8 cellular contexts compared by ENCODE assay signal in genomic region chrX:80808160-80808735, GRCh38. TPM values are rescaled to one million over a fixed set of nuclear protein-coding genes. Genes with fewer than 3 reads are reported as not detected.
DNase-seq lines count a peak whose midpoint lies in the region; ATAC-seq, FAIRE-seq and TF ChIP-seq lines count a peak whose summit lies in the region.

No MANE protein-coding gene starts in this region.

- H3K4me3 ChIP-seq in A673 (ENCODE audit: low read depth, low read length, poor library complexity, severe bottlenecking) = peak overlapping the region; percentile 68
- peak overlapping the region; percentile 86 to 90 for H3K4me3 ChIP-seq in kidney (ENCODE audit: low read length in 2 of 2)

- H3K9ac ChIP-seq in kidney (ENCODE audit: low read length in 2 of 2) = peak overlapping the region in 1 of 2 donors; percentile 85

- H3K4me1 ChIP-seq in A673 (ENCODE audit: insufficient read depth, low read length, poor library complexity, severe bottlenecking) (no peaks in the 10 kb centered on the region), kidney (ENCODE audit: control insufficient read depth in 1 of 2, insufficient read depth in 1 of 2, low read depth in 1 of 2, low read length in 2 of 2) (no peaks in the 10 kb centered on the region)

- H3K36me3 ChIP-seq in A673 (ENCODE audit: insufficient read depth, low read length, poor library complexity, severe bottlenecking) (no peaks in the 10 kb centered on the region), kidney (ENCODE audit: control insufficient read depth in 1 of 2, insufficient read depth in 2 of 2, low read length in 2 of 2) (no peaks in the 10 kb centered on the region)

- no peaks in the 10 kb centered on the region for H3K9me3 ChIP-seq in A673 (ENCODE audit: low read depth, low read length, poor library complexity, severe bottlenecking)
- H3K9me3 ChIP-seq in kidney (ENCODE audit: control insufficient read depth in 1 of 2, low read length in 2 of 2) = no peaks in the 10 kb centered on the region

- POLR2A ChIA-PET in A673 (lab: Charles Lee; ENCODE audit: low non-redundant PET) = no interaction called here

- H3K4me3 Mint-ChIP-seq in central memory CD8-positive, alpha-beta T cell = peak overlapping the region; percentile 88

- H3K27me3 Mint-ChIP-seq in central memory CD8-positive, alpha-beta T cell = no peaks in the 10 kb centered on the region

- DNase-seq in A673 (ENCODE audit: low spot score) (peak; percentile 74), NCI-H2196 treated with DMSO at 0.1 percent for 48 hours (lab: John Stamatoyannopoulos, UW; ENCODE audit: unreplicated experiment) (peak; percentile 16), kidney (peak; percentile 83)
- peak; percentile 67 to 74 for DNase-seq in central memory CD8-positive, alpha-beta T cell (ENCODE audit: low spot score in 2 of 2)
- DNase-seq in stimulated activated CD4-positive, alpha-beta T cell treated with anti-CD3 and anti-CD28 coated beads, Interleukin-15, amount 100 ng/mL, for 1 hour (ENCODE audit: low read depth in 1 of 2, low spot score in 1 of 2) = peak; percentile 52 to 56

- FAIRE-seq in kidney (lab: Jason Lieb, UNC) = no peak

- H3K4me1 Mint-ChIP-seq in central memory CD8-positive, alpha-beta T cell = peaks cover 16% of the 10 kb centered on the region

- no TSS peak for BruUV-seq in A673 (replicated peaks; lab: Mats Ljungman, UMichigan)

- peaks cover 22% of the 10 kb centered on the region for H3K36me3 Mint-ChIP-seq in central memory CD8-positive, alpha-beta T cell (ENCODE audit: insufficient read depth)

- H3K27ac ChIP-seq in A673 (ENCODE audit: low read depth, low read length, poor library complexity, severe bottlenecking) (peak overlapping the region; percentile 75), kidney (ENCODE audit: low read depth in 2 of 2, low read length in 2 of 2) (peak overlapping the region; percentile 84 to 87)

- CTCF ChIA-PET in A673 (lab: Charles Lee) = no interaction called here

- no peaks in the 10 kb centered on the region for H3K27me3 ChIP-seq in A673 (replicated peaks; ENCODE audit: insufficient read depth, low read depth, low read length, poor library complexity)

- intact Hi-C loops in A673 (cut with micrococcal nuclease; ENCODE audit: unreplicated experiment) (no loop called here), kidney (cut with DNase I) (no loop called here)

- TF ChIP-seq CTCF in A673 (conservative IDR thresholded peaks at IDR 0.05; ENCODE audit: low read depth, low read length) (no peak), kidney (IDR thresholded peaks at IDR 0.05; ENCODE audit: borderline replicate concordance, extremely low read depth, insufficient read depth) (no peak)

- ATAC-seq in GM18858 (IDR thresholded peaks at IDR 0.05; ENCODE audit: unreplicated experiment) = peak; percentile 49
- ATAC-seq in HG03066 (IDR thresholded peaks at IDR 0.05; ENCODE audit: low read depth, unreplicated experiment) = peak; percentile 54
- ATAC-seq in activated CD4-positive, CD25-positive, alpha-beta regulatory T cell treated with anti-CD3 and anti-CD28 coated beads, Interleukin-2, amount 50 U/mL, for 24 hours = peak; percentile 66 to 68
- ATAC-seq in central memory CD8-positive, alpha-beta T cell (replicated peaks; ENCODE audit: extremely low read depth, poor library complexity, severe bottlenecking) = peak; percentile 71

- H3K9me3 Mint-ChIP-seq in central memory CD8-positive, alpha-beta T cell = no peaks in the 10 kb centered on the region

- peak overlapping the region; percentile 100 for H3K27ac Mint-ChIP-seq in central memory CD8-positive, alpha-beta T cell (ENCODE audit: low read depth)

RNA-seq across cellular contexts. Expression of gene BRWD3, which starts 1.4 kb away (rescaled TPM):
- total RNA-seq in A673 (2021) (31.9 and 32.0 TPM in 2 replicates), kidney (26.7 TPM)
- polyA plus RNA-seq in kidney (ENCODE audit: insufficient read depth, low read depth, low replicate concordance) = 0.84 TPM

Comparison
In these comparisons a context has a peak if more than half of its experiments do, and no peak if none do; other contexts are left out.
1. Peak in every context shown above with its lines: DNase-seq, ATAC-seq, H3K4me3 ChIP-seq and H3K27ac ChIP-seq.
2. DNase-seq: peak in every context shown above with its lines; median percentile 83 in kidney; 74 in A673; 70 in central memory CD8-positive, alpha-beta T cell; 54 in stimulated activated CD4-positive, alpha-beta T cell treated with anti-CD3 and anti-CD28 coated beads, Interleukin-15, amount 100 ng/mL, for 1 hour; 16 in NCI-H2196 treated with DMSO at 0.1 percent for 48 hours.